In genomic region chr2:203690110-203691047, GRCh38 we compare ENCODE assay signal across 12 cellular contexts. TPM values are rescaled to one million over a fixed set of nuclear protein-coding genes. Genes with fewer than 3 reads are reported as not detected.
DNase-seq lines count a peak whose midpoint lies in the region; ATAC-seq and TF ChIP-seq lines count a peak whose summit lies in the region.
"Had no signal": no experiment of that assay in that cellular context is flagged by ENCODE, and none has a peak within 500 bp of the region (broad histone marks: within the 10 kb centered on the region; RNA-seq: fewer than 3 reads in every experiment).

No MANE protein-coding gene starts in this region.

- H3K36me3 Mint-ChIP-seq in progenitor cell of endocrine pancreas (ENCODE audit: insufficient read depth): no peaks in the 10 kb centered on the region

- peak overlapping the region; percentile 9 for H3K27ac Mint-ChIP-seq in progenitor cell of endocrine pancreas

- H3K4me1 Mint-ChIP-seq in progenitor cell of endocrine pancreas (ENCODE audit: low read depth): peaks cover 21% of the 10 kb centered on the region

- DNase-seq in GM19238 (ENCODE audit: insufficient read length, low spot score): peak; percentile 13
- peak; percentile 21 for DNase-seq in dermis blood vessel endothelial cell
- no peak for DNase-seq in progenitor cell of endocrine pancreas (ENCODE audit: low spot score, unreplicated experiment)
- DNase-seq in HPDE6-E6E7 (ENCODE audit: extremely low spot score): no peak
- DNase-seq: GF-D8, GOT3, left lung, NCI-H510A treated with DMSO at 0.1 percent for 48 hours, testis had no signal

- H3K27me3 Mint-ChIP-seq in progenitor cell of endocrine pancreas: no peaks in the 10 kb centered on the region

- ATAC-seq in HG03108 (IDR thresholded peaks at IDR 0.05; ENCODE audit: unreplicated experiment) (peak; percentile 12), GM21515 (IDR thresholded peaks at IDR 0.05; ENCODE audit: unreplicated experiment) (no peak), GM19455 (IDR thresholded peaks at IDR 0.05; ENCODE audit: unreplicated experiment) (no peak)
- ATAC-seq: left lung had no signal

- TF ChIP-seq CTCF in progenitor cell of endocrine pancreas (IDR thresholded peaks at IDR 0.05; ENCODE audit: unreplicated experiment): no peak

- H3K4me3 Mint-ChIP-seq in progenitor cell of endocrine pancreas (ENCODE audit: low read depth): no peak overlapping the region

- no peaks in the 10 kb centered on the region for H3K9me3 Mint-ChIP-seq in progenitor cell of endocrine pancreas (ENCODE audit: low read depth)

RNA-seq across cellular contexts. Expression of gene CD28, which starts 16.1 kb away (rescaled TPM):
- total RNA-seq in dermis blood vessel endothelial cell: under 0.01 and 0.05 TPM in 2 replicates
- total RNA-seq in progenitor cell of endocrine pancreas: not detected in 2 replicates

Comparison
In these comparisons a context has a peak if more than half of its experiments do, and no peak if none do; other contexts are left out.
1. DNase-seq: peak in GM19238 (single experiment) and dermis blood vessel endothelial cell (single experiment); none in progenitor cell of endocrine pancreas (single experiment) and HPDE6-E6E7 (single experiment).